8 cellular contexts compared by ENCODE assay signal in the genomic region with DNA sequence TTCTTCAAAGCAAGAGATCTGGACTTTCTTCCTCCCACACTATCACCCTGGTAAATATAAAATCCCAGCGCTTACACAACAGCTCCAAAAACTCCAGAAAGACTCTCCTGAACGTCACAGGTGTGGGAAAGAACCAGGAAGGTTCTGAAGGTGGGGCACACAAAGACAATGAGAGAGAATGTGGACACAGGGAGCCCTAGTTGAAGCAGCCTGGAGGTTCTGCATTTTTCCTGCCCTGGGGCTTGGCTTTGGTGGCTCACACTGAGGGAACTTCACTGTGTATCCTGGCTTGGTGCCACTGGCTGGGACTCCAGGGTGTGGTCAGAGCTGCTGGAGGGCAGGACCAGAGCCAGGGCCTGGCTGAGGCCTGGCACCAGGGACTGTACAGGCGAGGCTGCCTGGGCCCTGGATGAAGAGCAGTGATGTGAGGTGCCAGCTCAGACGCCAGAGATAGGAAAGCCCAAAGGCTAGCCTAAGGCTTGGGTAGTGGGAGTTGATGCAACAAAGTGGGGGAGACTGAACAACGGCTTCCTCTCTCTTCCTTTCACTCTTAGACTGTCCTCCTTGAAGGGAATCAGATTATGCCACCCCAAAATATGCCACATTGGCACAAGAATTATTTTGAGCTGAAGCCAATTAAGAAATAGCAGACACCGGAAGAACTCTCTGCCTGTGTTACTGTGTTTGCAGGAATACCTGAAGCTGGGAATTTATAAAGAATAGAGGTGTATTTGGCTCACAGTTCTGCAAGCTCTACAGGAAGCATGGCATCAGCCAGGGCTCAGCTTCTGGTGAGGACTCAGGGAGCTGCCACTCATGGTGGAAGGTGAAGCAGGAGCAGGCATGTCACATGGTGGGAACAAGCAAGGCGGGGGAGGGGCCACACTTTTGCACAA. TPM values are rescaled to one million over a fixed set of nuclear protein-coding genes. Genes with fewer than 3 reads are reported as not detected.
DNase-seq lines count a peak whose midpoint lies in the region; ATAC-seq and TF ChIP-seq lines count a peak whose summit lies in the region.

No MANE protein-coding gene starts in this region.

- peak overlapping the region; percentile 63 for H3K27ac ChIP-seq in 22Rv1

- H3K27me3 ChIP-seq in H7 (ENCODE audit: control insufficient read depth, insufficient read depth, low read length) = no peaks in the 10 kb centered on the region

- H3K4me3 ChIP-seq in H7 (ENCODE audit: insufficient read depth, low read depth, low read length) = no peak overlapping the region
- no peak overlapping the region for H3K4me3 ChIP-seq in fibroblast of the aortic adventitia (ENCODE audit: low read depth, low read length)

- H3K36me3 ChIP-seq in H7 (replicated peaks; ENCODE audit: control insufficient read depth, insufficient read depth, low read length) = no peaks in the 10 kb centered on the region

- ATAC-seq in omental fat pad (ENCODE audit: low FRiP score) = peak; percentile 76
- no peak for ATAC-seq in GM21786 (IDR thresholded peaks at IDR 0.05; ENCODE audit: unreplicated experiment)
- no peak for ATAC-seq in GM19467 (IDR thresholded peaks at IDR 0.05; ENCODE audit: unreplicated experiment)

- DNase-seq in H7 (peak; percentile 31), SW480 (ENCODE audit: low spot score) (peak; percentile 71), fibroblast of the aortic adventitia (ENCODE audit: low read depth) (peak; percentile 86), omental fat pad (ENCODE audit: low spot score) (peak; percentile 70)
- DNase-seq in activated CD4-positive, CD25-positive, alpha-beta regulatory T cell treated with anti-CD3 and anti-CD28 coated beads, Interleukin-2, amount 50 U/mL, for 72 hours = no peak

- TF ChIP-seq CTCF in 22Rv1 (IDR thresholded peaks at IDR 0.05) (no peak), fibroblast of the aortic adventitia (IDR thresholded peaks at IDR 0.05; ENCODE audit: insufficient read depth, low read length) (no peak), omental fat pad (IDR thresholded peaks at IDR 0.05) (no peak)

RNA-seq across cellular contexts. Expression of gene TMEM230, which starts 39.5 kb away (rescaled TPM):
- total RNA-seq in H7 (2014; rRNA removed; shearing (Covaris generic)) = 119 and 138 TPM in 2 replicates
- 50.3 and 175 TPM in 2 replicates for total RNA-seq in fibroblast of the aortic adventitia (ENCODE audit: low replicate concordance)
- 100 to 1,000 TPM in 3 of 4 donors, 10 to 100 TPM in 1; 86.5 to 138 (median 127) TPM for total RNA-seq in omental fat pad

RNA-seq across cellular contexts. Expression of gene PCNA, which starts 46.4 kb away (rescaled TPM):
- 294 and 304 TPM in 2 replicates for total RNA-seq in H7 (2014; rRNA removed; shearing (Covaris generic))
- 46.3 and 307 TPM in 2 replicates for total RNA-seq in fibroblast of the aortic adventitia (ENCODE audit: low replicate concordance)
- total RNA-seq in omental fat pad = 10 to 100 TPM; 26.4 to 38.6 (median 30.9) TPM

RNA-seq across cellular contexts. Expression of gene CDS2, which starts 53.4 kb away (rescaled TPM):
- 25.1 and 27.5 TPM in 2 replicates for total RNA-seq in H7 (2014; rRNA removed; shearing (Covaris generic))
- total RNA-seq in fibroblast of the aortic adventitia (ENCODE audit: low replicate concordance) (16.7 and 32.0 TPM in 2 replicates), omental fat pad (10 to 100 TPM; 27.5 to 49.5 (median 35.5) TPM)
